In genomic region chr5:32928761-32929160, GRCh38 we compare ENCODE assay signal across 20 cellular contexts.
DNase-seq lines count a peak whose midpoint lies in the region; ATAC-seq, FAIRE-seq and TF ChIP-seq lines count a peak whose summit lies in the region.
"Had no signal": no experiment of that assay in that cellular context is flagged by ENCODE, and none has a peak within 500 bp of the region (broad histone marks: within the 10 kb centered on the region; RNA-seq: fewer than 3 reads in every experiment).

No MANE protein-coding gene starts in this region.

- H3K4me2 ChIP-seq in IMR-90 (ENCODE audit: low read depth, low read length) (no peak overlapping the region), osteoblast (ENCODE audit: insufficient read depth, low read length) (no peak overlapping the region)
- H3K4me2 ChIP-seq: BLaER1 had no signal

- H3K27ac ChIP-seq in IMR-90 (ENCODE audit: insufficient read depth, low read length) (no peak overlapping the region), osteoblast (ENCODE audit: low read depth, low read length) (no peak overlapping the region)
- H3K27ac ChIP-seq: BLaER1 had no signal

- H3K14ac ChIP-seq in IMR-90 (replicated peaks; ENCODE audit: low read depth, low read length): no peak overlapping the region

- whole genome bisulfite sequencing in IMR-90 (ENCODE audit: extremely low coverage in 2 of 2, insufficient read length in 1 of 2), 2 experiments: no CpG with 5 or more reads among the region's 2 CpGs

- H3K27me3 ChIP-seq in IMR-90 (ENCODE audit: control insufficient read depth, insufficient read depth, low read length): no peaks in the 10 kb centered on the region
- H3K27me3 ChIP-seq in bronchial epithelial cell (ENCODE audit: control insufficient read depth, insufficient read depth, low read length): no peaks in the 10 kb centered on the region
- H3K27me3 ChIP-seq in osteoblast (ENCODE audit: insufficient read depth, low read length): no peaks in the 10 kb centered on the region
- H3K27me3 ChIP-seq: BLaER1 had no signal

- intact Hi-C loops in IMR-90 (cut with micrococcal nuclease): no loop called here

- no peak for TF ChIP-seq CTCF in IMR-90 (conservative IDR thresholded peaks at IDR 0.05; ENCODE audit: low read depth, low read length)
- no peak for TF ChIP-seq CTCF in bronchial epithelial cell (IDR thresholded peaks at IDR 0.05; ENCODE audit: insufficient read depth, low read length, severe bottlenecking)
- TF ChIP-seq CTCF in osteoblast (IDR thresholded peaks at IDR 0.05; ENCODE audit: extremely low read depth, low read depth, low read length): no peak
- TF ChIP-seq CTCF in GM10248 (IDR thresholded peaks at IDR 0.05; ENCODE audit: control extremely low read depth, extremely low read depth, low read depth, missing control alignments): no peak

- H4K20me1 ChIP-seq in IMR-90 (ENCODE audit: insufficient read depth, low read length) (no peaks in the 10 kb centered on the region), osteoblast (ENCODE audit: insufficient read depth, low read length) (no peaks in the 10 kb centered on the region)
- H4K20me1 ChIP-seq: BLaER1 had no signal

- no peak for TF ChIP-seq POLR2A in IMR-90 (IDR thresholded peaks at IDR 0.05; ENCODE audit: low read depth, low read length)

- H3K36me3 ChIP-seq in IMR-90 (ENCODE audit: control insufficient read depth, insufficient read depth, low read length): no peaks in the 10 kb centered on the region
- no peaks in the 10 kb centered on the region for H3K36me3 ChIP-seq in bronchial epithelial cell (ENCODE audit: control insufficient read depth, insufficient read depth, low read length)
- H3K36me3 ChIP-seq in osteoblast (ENCODE audit: insufficient read depth, low read length): no peaks in the 10 kb centered on the region
- H3K36me3 ChIP-seq: BLaER1 had no signal

- no peak for TF ChIP-seq RAD21 in IMR-90 (IDR thresholded peaks at IDR 0.05; ENCODE audit: low read length)

- no peak overlapping the region for H3K18ac ChIP-seq in IMR-90 (ENCODE audit: low read depth, low read length)

- H3K4me1 ChIP-seq in IMR-90 (ENCODE audit: control insufficient read depth, insufficient read depth, low read length): no peaks in the 10 kb centered on the region
- H3K4me1 ChIP-seq in osteoblast (ENCODE audit: insufficient read depth, low read length): peaks cover 5% of the 10 kb centered on the region
- H3K4me1 ChIP-seq: BLaER1 had no signal

- dilution Hi-C loops in IMR-90 (cut with HindIII; ENCODE audit: low sequenced_read_pairs, unreplicated experiment): no loop called here

- H2BK120ac ChIP-seq in IMR-90 (ENCODE audit: low read depth, low read length): no peak overlapping the region

- H2AK5ac ChIP-seq in IMR-90 (ENCODE audit: low read depth, low read length): no peak overlapping the region

- CTCF ChIA-PET in IMR-90 (lab: Yijun Ruan, JAX) (no interaction called here), GM10248 (lab: Yijun Ruan, JAX) (interaction anchor here (2.4 kb wide), 1 partner anchor 10 kb away, joined by 6 read pairs; no protein-coding TSS in a partner anchor)

- no peak overlapping the region for H3K9ac ChIP-seq in IMR-90 (ENCODE audit: low read depth, low read length)
- H3K9ac ChIP-seq: BLaER1 had no signal

- H3K79me1 ChIP-seq in IMR-90 (ENCODE audit: low read depth in 1 of 2, low read length in 2 of 2): no peaks in the 10 kb centered on the region

- ATAC-seq in IMR-90 (ENCODE audit: low read depth): no peak
- no peak for ATAC-seq in HG03045 (IDR thresholded peaks at IDR 0.05; ENCODE audit: unreplicated experiment)
- ATAC-seq: GM12878, HCT116 had no signal

- no peak overlapping the region for H3K4me3 ChIP-seq in IMR-90 (ENCODE audit: insufficient read depth, low read depth, low read length)
- H3K4me3 ChIP-seq in bronchial epithelial cell (ENCODE audit: low read depth, low read length): no peak overlapping the region
- no peak overlapping the region for H3K4me3 ChIP-seq in osteoblast (ENCODE audit: insufficient read depth, low read length)
- H3K4me3 ChIP-seq: BLaER1, GM12878 had no signal

- no peak overlapping the region for H4K8ac ChIP-seq in IMR-90 (ENCODE audit: low read depth in 2 of 2, low read length in 2 of 2)

- H4K91ac ChIP-seq in IMR-90 (ENCODE audit: insufficient read depth, low read depth, low read length): no peak overlapping the region

- no peaks in the 10 kb centered on the region for H3K79me2 ChIP-seq in osteoblast (ENCODE audit: insufficient read depth, low read length)

- H3K56ac ChIP-seq in IMR-90 (ENCODE audit: extremely low read depth, insufficient read depth, low read length): no peak overlapping the region

- 0 out of 3 replicates have a peak overlapping the region, but pooled peaks have one; percentile 19 for H2BK15ac ChIP-seq in IMR-90 (ENCODE audit: low read depth, low read length)

- DNase-seq in GM03348 (ENCODE audit: low spot score) (peak; percentile 16), IMR-90 (peak; percentile 72), bronchial epithelial cell (ENCODE audit: low read depth) (peak; percentile 37), osteoblast (ENCODE audit: insufficient read length, low spot score, missing footprints) (peak; percentile 36), AML-193 (lab: John Stamatoyannopoulos, UW) (no peak), DMS114 treated with DMSO at 0.1 percent for 48 hours (lab: John Stamatoyannopoulos, UW; ENCODE audit: unreplicated experiment) (no peak), GM10248 (ENCODE audit: extremely low spot score) (no peak)
- DNase-seq: ACHN; CD8-positive, alpha-beta memory T cell; Kasumi-1; MV-4-11; NCI-H1417 treated with DMSO at 0.1 percent for 48 hours; NCI-H2029 treated with DMSO at 0.1 percent for 48 hours; NCI-H526; T-helper 1 cell had no signal

- H3K4ac ChIP-seq in IMR-90 (ENCODE audit: low read depth, low read length): no peak overlapping the region

- no peaks in the 10 kb centered on the region for H3K9me1 ChIP-seq in IMR-90 (ENCODE audit: insufficient read depth, low read length)

- H2AFZ ChIP-seq in IMR-90 (replicated peaks; ENCODE audit: low read length, poor library complexity): no peak overlapping the region
- peak overlapping the region; percentile 32 for H2AFZ ChIP-seq in osteoblast (ENCODE audit: low read length)

- in situ Hi-C loops in IMR-90 (cut with MboI; ENCODE audit: low sequenced_read_pairs): no loop called here

- BruUV-seq in IMR-90 (replicated peaks; lab: Mats Ljungman, UMichigan): no TSS peak

- no peak overlapping the region for H3K23ac ChIP-seq in IMR-90 (ENCODE audit: low read depth, low read length)

- no peak overlapping the region for H2BK5ac ChIP-seq in IMR-90 (ENCODE audit: low read depth, low read length, poor library complexity, severe bottlenecking)

- no peak overlapping the region; the same call in 1 of the 2 replicates for H4K5ac ChIP-seq in IMR-90 (ENCODE audit: low read depth, low read length)

- H2AK9ac ChIP-seq in IMR-90 (replicated peaks; ENCODE audit: low read depth, low read length, poor library complexity): no peak overlapping the region

- POLR2A ChIA-PET in IMR-90 (lab: Charles Lee; ENCODE audit: unreplicated experiment): no interaction called here
- POLR2A ChIA-PET in GM10248 (lab: Yijun Ruan, JAX): no interaction called here

- H3K9me3 ChIP-seq in IMR-90 (ENCODE audit: control insufficient read depth, insufficient read depth, low read length): no peaks in the 10 kb centered on the region
- no peaks in the 10 kb centered on the region for H3K9me3 ChIP-seq in osteoblast (ENCODE audit: low read depth, low read length)
- H3K9me3 ChIP-seq: BLaER1 had no signal

- no peak for FAIRE-seq in bronchial epithelial cell (lab: Jason Lieb, UNC)
- FAIRE-seq: GM12878, GM18507 had no signal

- H2BK20ac ChIP-seq in IMR-90 (ENCODE audit: low read depth, low read length): peak overlapping the region; percentile 16; the same call in 1 of the 2 replicates

TF ChIP-seq in IMR-90, 13 proteins besides CTCF, POLR2A, EP300 and RAD21:
- TF ChIP-seq RCOR1 (IDR thresholded peaks at IDR 0.05; ENCODE audit: insufficient replicate concordance, low read length) (no peak), MXI1 (IDR thresholded peaks at IDR 0.05; ENCODE audit: borderline replicate concordance, low read depth, low read length) (no peak), NFE2L2 (IDR thresholded peaks at IDR 0.05; ENCODE audit: low read depth, low read length) (no peak), SMC3 (IDR thresholded peaks at IDR 0.05; ENCODE audit: low read depth, low read length) (no peak), FOS (IDR thresholded peaks at IDR 0.05; ENCODE audit: low read depth, low read length) (no peak), MAZ (IDR thresholded peaks at IDR 0.05; ENCODE audit: borderline replicate concordance, low read depth, low read length) (no peak), RFX5 (IDR thresholded peaks at IDR 0.05; ENCODE audit: low read depth, low read length) (no peak), MAFK (IDR thresholded peaks at IDR 0.05; ENCODE audit: low read depth, low read length) (no peak), BHLHE40 (IDR thresholded peaks at IDR 0.05; ENCODE audit: low read depth, low read length) (no peak), CEBPB (IDR thresholded peaks at IDR 0.05; ENCODE audit: low read depth, low read length) (no peak)
- TF ChIP-seq, protein P1, sequence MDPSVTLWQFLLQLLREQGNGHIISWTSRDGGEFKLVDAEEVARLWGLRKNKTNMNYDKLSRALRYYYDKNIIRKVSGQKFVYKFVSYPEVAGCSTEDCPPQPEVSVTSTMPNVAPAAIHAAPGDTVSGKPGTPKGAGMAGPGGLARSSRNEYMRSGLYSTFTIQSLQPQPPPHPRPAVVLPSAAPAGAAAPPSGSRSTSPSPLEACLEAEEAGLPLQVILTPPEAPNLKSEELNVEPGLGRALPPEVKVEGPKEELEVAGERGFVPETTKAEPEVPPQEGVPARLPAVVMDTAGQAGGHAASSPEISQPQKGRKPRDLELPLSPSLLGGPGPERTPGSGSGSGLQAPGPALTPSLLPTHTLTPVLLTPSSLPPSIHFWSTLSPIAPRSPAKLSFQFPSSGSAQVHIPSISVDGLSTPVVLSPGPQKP (IDR thresholded peaks at IDR 0.05; ENCODE audit: borderline replicate concordance, low read depth, low read length): no peak

Comparison
In these comparisons a context has a peak if more than half of its experiments do, and no peak if none do; other contexts are left out.
1. DNase-seq: peak in GM03348 (single experiment), IMR-90 (single experiment), bronchial epithelial cell (single experiment) and osteoblast (single experiment); none in AML-193 (0 of 2), DMS114 treated with DMSO at 0.1 percent for 48 hours (single experiment) and GM10248 (single experiment).